Comparison of ENCODE assay signal across 7 cellular contexts in the genomic region with DNA sequence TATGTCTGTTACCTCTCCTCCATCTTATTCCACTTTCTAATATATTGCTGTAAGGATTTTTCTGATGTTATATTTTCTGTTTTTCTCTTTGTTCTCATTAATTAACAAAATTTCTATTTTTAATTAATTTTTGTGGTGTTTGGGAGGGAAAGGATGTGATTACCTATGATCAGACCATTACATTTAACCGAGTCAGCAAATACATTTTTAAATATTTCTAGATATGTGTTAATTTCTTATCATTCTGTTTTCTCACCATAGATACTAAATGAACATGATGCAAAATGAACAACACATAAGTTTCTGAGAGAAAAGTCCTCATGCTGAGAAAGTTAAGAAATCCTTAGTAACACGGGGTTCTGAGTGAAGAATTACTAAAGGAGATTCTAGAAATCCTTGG.
"Had no signal": no experiment of that assay in that cellular context is flagged by ENCODE, and none has a peak within 500 bp of the region (broad histone marks: within the 10 kb centered on the region; RNA-seq: fewer than 3 reads in every experiment).

No MANE protein-coding gene starts in this region.

- H3K9me3 ChIP-seq: HAP-1 had no signal

- H3K36me3 ChIP-seq: HAP-1 had no signal

- H3K27ac ChIP-seq: HL-60 had no signal

- ATAC-seq: GM23338, HCT116 had no signal

- H3K4me2 ChIP-seq: GM23338 had no signal

- DNase-seq: H7, HFFc6 had no signal

- H3K36me3 Mint-ChIP-seq: IgD-negative memory B cell had no signal

- H3K4me3 Mint-ChIP-seq: GM23338, HFFc6, IgD-negative memory B cell had no signal

- H3K27ac Mint-ChIP-seq: GM23338, HFFc6, IgD-negative memory B cell had no signal

- H3K4me1 Mint-ChIP-seq: GM23338, IgD-negative memory B cell had no signal

- H3K4me3 ChIP-seq: GM23338, HAP-1 had no signal
